In genomic region chr6:156175971-156176421, GRCh38 we compare ENCODE assay signal across 8 cellular contexts.
DNase-seq lines count a peak whose midpoint lies in the region; ATAC-seq lines count a peak whose summit lies in the region.

No MANE protein-coding gene starts in this region.

- DNase-seq in DMS153 (lab: John Stamatoyannopoulos, UW) = peak; percentile 58
- DNase-seq in NCI-H2107 treated with DMSO at 0.1 percent for 48 hours (lab: John Stamatoyannopoulos, UW; ENCODE audit: unreplicated experiment) = peak; percentile 85
- DNase-seq in dermis blood vessel endothelial cell = peak; percentile 73
- DNase-seq in mucosa of gallbladder (ENCODE audit: low spot score) = peak; percentile 35
- DNase-seq in HUDEP-2 (lab: John Stamatoyannopoulos, UW; ENCODE audit: unreplicated experiment in 76 of 76) = no peak
- DNase-seq in G401 (ENCODE audit: low spot score) = no peak
- DNase-seq in foreskin melanocyte = no peak

- in situ Hi-C loops in G401 (cut with HindIII; ENCODE audit: low sequenced_read_pairs) = no loop called here

- ATAC-seq in GM18858 (IDR thresholded peaks at IDR 0.05; ENCODE audit: unreplicated experiment) = no peak

Comparison
In these comparisons a context has a peak if more than half of its experiments do, and no peak if none do; other contexts are left out.
1. DNase-seq: peak in DMS153 (single experiment), NCI-H2107 treated with DMSO at 0.1 percent for 48 hours (single experiment), dermis blood vessel endothelial cell (single experiment) and mucosa of gallbladder (single experiment); none in HUDEP-2 (0 of 76), G401 (single experiment) and foreskin melanocyte (single experiment).